ENCODE assay signal across 8 cellular contexts in genomic region chr9:26892251-26893029, GRCh38. TPM values are rescaled to one million over a fixed set of nuclear protein-coding genes. Genes with fewer than 3 reads are reported as not detected.
A peak's percentile ranks its signal among the peaks of the same experiment; 100 is the strongest.
DNase-seq lines count a peak whose midpoint lies in the region; ATAC-seq and TF ChIP-seq lines count a peak whose summit lies in the region.

A gene with protein sequence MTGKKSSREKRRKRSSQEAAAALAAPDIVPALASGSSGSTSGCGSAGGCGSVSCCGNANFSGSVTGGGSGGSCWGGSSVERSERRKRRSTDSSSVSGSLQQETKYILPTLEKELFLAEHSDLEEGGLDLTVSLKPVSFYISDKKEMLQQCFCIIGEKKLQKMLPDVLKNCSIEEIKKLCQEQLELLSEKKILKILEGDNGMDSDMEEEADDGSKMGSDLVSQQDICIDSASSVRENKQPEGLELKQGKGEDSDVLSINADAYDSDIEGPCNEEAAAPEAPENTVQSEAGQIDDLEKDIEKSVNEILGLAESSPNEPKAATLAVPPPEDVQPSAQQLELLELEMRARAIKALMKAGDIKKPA (minus strand): TSS chr9:26892802. CDS start chr9:26892715, 87 bp downstream.

- peak within 1 kb of the TSS; percentile 96 for H3K4me3 ChIP-seq in CD8-positive, alpha-beta T cell (ENCODE audit: low read depth, low read length)
- peak within 1 kb of the TSS; percentile 97 for H3K4me3 ChIP-seq in effector memory CD4-positive, alpha-beta T cell (ENCODE audit: insufficient read depth, low read depth, low read length, poor library complexity, severe bottlenecking)

- H3K27ac Mint-ChIP-seq in CD8-positive, alpha-beta T cell, result peak within 1 kb of the TSS; percentile 99

- no peaks in the 10 kb centered on the region for H3K9me3 ChIP-seq in CD8-positive, alpha-beta T cell (ENCODE audit: low read length)
- no peaks in the 10 kb centered on the region for H3K9me3 ChIP-seq in effector memory CD4-positive, alpha-beta T cell (ENCODE audit: control insufficient read depth, low read length)

- H3K4me3 Mint-ChIP-seq in CD8-positive, alpha-beta T cell, result peak within 1 kb of the TSS; percentile 98

- intact Hi-C loops in CD8-positive, alpha-beta T cell (cut with DNase I, micrococcal nuclease), result loop anchor here (1.0 to 5.0 kb wide), 6 partner anchors 55 to 681 kb away; partner anchors contain the start of genes C9orf72 (in 2 of the 2), IFT74 (in 2 of the 2) and PLAA (in 2 of the 2)

- peak; percentile 80 to 94 (median 92) for DNase-seq in CD8-positive, alpha-beta T cell
- peak; percentile 83 for DNase-seq in HK-2 (ENCODE audit: unreplicated experiment)
- peak; percentile 55 for DNase-seq in NCI-H82 treated with DMSO at 0.1 percent for 48 hours (lab: John Stamatoyannopoulos, UW; ENCODE audit: unreplicated experiment)
- DNase-seq in activated CD8-positive, alpha-beta memory T cell treated with anti-CD3 and anti-CD28 coated beads for 24 hours, result peak; percentile 95
- peak; percentile 82 to 86 (median 84) for DNase-seq in effector memory CD4-positive, alpha-beta T cell
- peak; percentile 93 for DNase-seq in medulla oblongata (ENCODE audit: extremely low spot score)
- DNase-seq in stimulated activated CD8-positive, alpha-beta memory T cell treated with anti-CD3 and anti-CD28 coated beads, Interleukin-12 subunit alpha, Interleukin-12 subunit beta, amount 100 ng/mL, for 1 hour (ENCODE audit: low read depth), result peak; percentile 90

- H3K27me3 ChIP-seq in CD8-positive, alpha-beta T cell (ENCODE audit: insufficient read depth, low read length), result no peaks in the 10 kb centered on the region
- no peaks in the 10 kb centered on the region for H3K27me3 ChIP-seq in effector memory CD4-positive, alpha-beta T cell (replicated peaks; ENCODE audit: control insufficient read depth, insufficient read depth, low read length, poor library complexity, severe bottlenecking)

- ATAC-seq in CD8-positive, alpha-beta T cell, result peak; percentile 93
- peak; percentile 94 for ATAC-seq in GM19452 (IDR thresholded peaks at IDR 0.05; ENCODE audit: unreplicated experiment)

- POLR2A ChIA-PET in CD8-positive, alpha-beta T cell (lab: Charles Lee), result interaction anchor here (2.5 to 2.8 kb wide), 2 partner anchors 55 to 63 kb away, joined by 17 to 21 read pairs; partner anchors contain the start of genes IFT74 and PLAA

- TF ChIP-seq CTCF in CD8-positive, alpha-beta T cell (IDR thresholded peaks at IDR 0.05), result peak; percentile 40

- H3K27ac ChIP-seq in CD8-positive, alpha-beta T cell (ENCODE audit: low read depth, low read length), result peak within 1 kb of the TSS; percentile 99
- peak within 1 kb of the TSS; percentile 89 for H3K27ac ChIP-seq in effector memory CD4-positive, alpha-beta T cell (ENCODE audit: insufficient read depth, low read length, poor library complexity, severe bottlenecking)

- H3K9me3 Mint-ChIP-seq in CD8-positive, alpha-beta T cell, result peaks cover 3% of the 10 kb centered on the region

- no peaks in the 10 kb centered on the region for H3K27me3 Mint-ChIP-seq in CD8-positive, alpha-beta T cell (ENCODE audit: low read depth)

- H3K4me1 ChIP-seq in CD8-positive, alpha-beta T cell (ENCODE audit: insufficient read depth, low read length), result peaks cover 19% of the 10 kb centered on the region
- no peaks in the 10 kb centered on the region for H3K4me1 ChIP-seq in effector memory CD4-positive, alpha-beta T cell (ENCODE audit: control insufficient read depth, insufficient read depth, low read length, poor library complexity, severe bottlenecking)

- H3K4me1 Mint-ChIP-seq in CD8-positive, alpha-beta T cell (ENCODE audit: low read depth), result peaks cover 42% of the 10 kb centered on the region

- H3K36me3 Mint-ChIP-seq in CD8-positive, alpha-beta T cell, result peaks cover 17% of the 10 kb centered on the region

- CTCF ChIA-PET in CD8-positive, alpha-beta T cell (lab: Charles Lee), result interaction anchor here (0.6 to 1.8 kb wide), 7 partner anchors 17 to 82 kb away, joined by 3 to 4 read pairs (median 3); partner anchors contain the start of gene IFT74

- no peaks in the 10 kb centered on the region for H3K36me3 ChIP-seq in CD8-positive, alpha-beta T cell (ENCODE audit: insufficient read depth, low read length)
- no peaks in the 10 kb centered on the region for H3K36me3 ChIP-seq in effector memory CD4-positive, alpha-beta T cell (ENCODE audit: control insufficient read depth, insufficient read depth, low read length)

RNA-seq across cellular contexts. Expression of the gene that starts here (rescaled TPM):
- total RNA-seq in CD8-positive, alpha-beta T cell, result 10 to 100 TPM; 13.4 to 15.1 TPM

Comparison
In these comparisons a context has a peak if more than half of its experiments do, and no peak if none do; other contexts are left out.
1. Peak in every context shown above with its lines: DNase-seq, ATAC-seq, H3K4me3 ChIP-seq and H3K27ac ChIP-seq.